In the genomic region with DNA sequence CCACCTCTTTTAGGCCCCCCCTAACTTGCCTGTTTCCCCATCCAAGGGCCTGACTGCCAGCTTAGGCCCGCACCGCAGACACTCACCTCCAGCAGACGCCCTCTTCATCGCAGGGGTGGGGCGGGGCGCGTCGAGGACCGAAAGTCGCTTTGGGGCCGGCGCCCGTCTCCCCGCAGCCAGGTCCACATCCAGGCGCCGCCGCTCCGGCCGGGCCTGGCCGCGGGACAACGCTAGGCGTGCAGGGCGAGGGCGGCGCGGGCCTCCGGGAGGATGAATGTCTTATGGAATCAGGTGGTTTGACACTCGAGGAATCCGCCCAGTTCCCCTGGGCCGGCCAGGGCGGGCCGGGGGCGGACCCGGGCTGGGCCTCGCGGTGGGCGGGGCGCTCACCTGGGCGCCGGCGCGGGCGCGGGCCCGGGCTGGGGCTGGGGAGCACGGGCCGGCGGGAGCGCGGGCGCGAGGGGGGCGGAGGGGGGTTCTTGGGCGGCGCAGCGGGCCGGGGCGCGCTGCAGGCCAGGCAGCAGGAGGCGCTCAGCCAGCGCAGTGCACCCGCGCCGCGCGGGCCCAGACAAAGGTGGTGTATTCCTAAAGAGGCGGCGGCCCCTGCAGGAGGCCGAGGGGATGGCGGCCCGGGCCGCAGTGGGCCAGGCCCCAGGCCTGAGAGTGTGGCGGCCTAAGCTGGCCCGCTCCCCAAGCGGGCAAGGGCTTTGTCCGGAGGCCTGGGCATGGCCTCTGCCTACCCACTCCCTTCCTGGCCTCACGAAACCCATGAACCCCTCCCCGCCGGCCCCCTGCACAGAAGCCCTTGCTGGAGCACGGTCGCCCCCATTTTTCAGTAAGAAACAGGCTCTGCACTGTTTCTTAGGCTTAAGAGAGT, we compare ENCODE assay signal across 8 cellular contexts.
A peak's percentile ranks its signal among the peaks of the same experiment; 100 is the strongest.
DNase-seq lines count a peak whose midpoint lies in the region; ATAC-seq and TF ChIP-seq lines count a peak whose summit lies in the region.

No MANE protein-coding gene starts in this region.

- no peaks in the 10 kb centered on the region for H3K27me3 ChIP-seq in ovary
- no peaks in the 10 kb centered on the region for H3K27me3 ChIP-seq in vagina

- DNase-seq in ELR (ENCODE audit: low read depth) (peak; percentile 45), NCI-H748 (lab: John Stamatoyannopoulos, UW; ENCODE audit: unreplicated experiment) (peak; percentile 87), glomerular visceral epithelial cell (ENCODE audit: extremely low spot score) (peak; percentile 22), ovary (peak; percentile 79 to 93 (median 87)), vagina (ENCODE audit: extremely low spot score in 2 of 2) (no peak)
- peak; percentile 7 for DNase-seq in activated effector memory CD4-positive, alpha-beta T cell treated with Interleukin-2 at 50 U/mL for 16 hours

- no peak for TF ChIP-seq POLR2A in ovary (IDR thresholded peaks at IDR 0.05)
- no peak for TF ChIP-seq POLR2A in vagina (IDR thresholded peaks at IDR 0.05)

- ATAC-seq in HG02970 (IDR thresholded peaks at IDR 0.05; ENCODE audit: low FRiP score, unreplicated experiment), result peak; percentile 59
- ATAC-seq in GM18858 (IDR thresholded peaks at IDR 0.05; ENCODE audit: unreplicated experiment), result no peak

- no peaks in the 10 kb centered on the region for H3K36me3 ChIP-seq in ovary
- H3K36me3 ChIP-seq in vagina, result no peaks in the 10 kb centered on the region

- H3K9me3 ChIP-seq in ovary, result no peaks in the 10 kb centered on the region
- no peaks in the 10 kb centered on the region for H3K9me3 ChIP-seq in vagina

- WGBS in ovary, 3 donors, result 2 to 5% (median 4%) methylated on average over 49 to 82 of the region's 82 CpGs

- TF ChIP-seq CTCF in ovary (IDR thresholded peaks at IDR 0.05) (peak; percentile 36 to 83 (median 70)), vagina (IDR thresholded peaks at IDR 0.05) (no peak)

- intact Hi-C loops in ovary (cut with DNase I), result loop anchor here (5.0 to 10.0 kb wide), 4 partner anchors 122 to 135 kb away; no protein-coding TSS in a partner anchor
- intact Hi-C loops in vagina (cut with DNase I), result no loop called here

- TF ChIP-seq EP300 in ovary (IDR thresholded peaks at IDR 0.05), result no peak

- H3K4me3 ChIP-seq in ovary, result peak overlapping the region; percentile 26
- peak overlapping the region; percentile 32 to 34 for H3K4me3 ChIP-seq in vagina

- H3K27ac ChIP-seq in ovary, result peak overlapping the region; percentile 48 to 83
- peak overlapping the region; percentile 27 for H3K27ac ChIP-seq in vagina

- H3K4me1 ChIP-seq in ovary (ENCODE audit: insufficient read depth), result peaks cover 8% of the 10 kb centered on the region
- H3K4me1 ChIP-seq in vagina, result peaks cover 4% of the 10 kb centered on the region

Comparison
In these comparisons a context has a peak if more than half of its experiments do, and no peak if none do; other contexts are left out.
1. DNase-seq: peak in ELR (single experiment), NCI-H748 (single experiment), activated effector memory CD4-positive, alpha-beta T cell treated with Interleukin-2 at 50 U/mL for 16 hours (single experiment), glomerular visceral epithelial cell (single experiment) and ovary (5 of 5); none in vagina (0 of 2).
2. CTCF ChIP-seq: peak in ovary (3 of 3); none in vagina (0 of 3).